In the genomic region with DNA sequence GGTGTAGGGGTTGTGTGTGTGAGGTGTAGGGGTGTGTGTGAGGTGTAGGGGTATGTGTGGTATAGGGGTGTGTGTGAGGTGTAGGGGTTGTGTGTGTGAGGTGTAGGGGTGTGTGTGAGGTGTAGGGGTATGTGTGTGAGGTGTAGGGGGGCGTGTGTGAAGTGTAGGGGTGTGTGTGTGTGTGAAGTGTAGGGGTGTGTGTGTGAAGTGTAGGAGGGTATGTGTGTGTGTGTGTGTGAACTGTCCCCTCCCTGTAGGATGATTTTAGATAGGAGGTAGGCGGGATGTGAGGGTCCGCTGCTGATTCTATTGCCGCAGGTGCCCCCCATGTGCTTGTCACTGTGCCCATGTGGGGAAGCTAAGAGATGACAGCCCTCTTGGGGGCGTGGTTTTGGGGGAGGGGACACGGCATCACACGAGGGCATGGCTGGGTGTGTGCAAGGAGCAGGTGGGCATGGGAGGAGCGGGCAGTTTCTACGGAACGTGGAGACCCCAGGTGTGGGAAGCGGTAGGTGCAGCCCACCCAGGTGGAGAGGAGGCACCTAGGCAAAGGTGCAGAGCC, we compare ENCODE assay signal across 2 cellular contexts.
A peak's percentile ranks its signal among the peaks of the same experiment; 100 is the strongest.
TF ChIP-seq lines count a peak whose summit lies in the region.

No MANE protein-coding gene starts in this region.

TF ChIP-seq in HEK293, 187 proteins besides CTCF, POLR2A, EP300 and RAD21 (continued from another document):
- TF ChIP-seq, protein P1, sequence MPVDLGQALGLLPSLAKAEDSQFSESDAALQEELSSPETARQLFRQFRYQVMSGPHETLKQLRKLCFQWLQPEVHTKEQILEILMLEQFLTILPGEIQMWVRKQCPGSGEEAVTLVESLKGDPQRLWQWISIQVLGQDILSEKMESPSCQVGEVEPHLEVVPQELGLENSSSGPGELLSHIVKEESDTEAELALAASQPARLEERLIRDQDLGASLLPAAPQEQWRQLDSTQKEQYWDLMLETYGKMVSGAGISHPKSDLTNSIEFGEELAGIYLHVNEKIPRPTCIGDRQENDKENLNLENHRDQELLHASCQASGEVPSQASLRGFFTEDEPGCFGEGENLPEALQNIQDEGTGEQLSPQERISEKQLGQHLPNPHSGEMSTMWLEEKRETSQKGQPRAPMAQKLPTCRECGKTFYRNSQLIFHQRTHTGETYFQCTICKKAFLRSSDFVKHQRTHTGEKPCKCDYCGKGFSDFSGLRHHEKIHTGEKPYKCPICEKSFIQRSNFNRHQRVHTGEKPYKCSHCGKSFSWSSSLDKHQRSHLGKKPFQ (tag by site-specific recombination; IDR thresholded peaks at IDR 0.05), result peak; percentile 59; the same call in 1 of the 2 replicates
- TF ChIP-seq KLF9 (tag by site-specific recombination; IDR thresholded peaks at IDR 0.05; ENCODE audit: low read depth), result peak; percentile 20; the same call in 1 of the 2 replicates
- TF ChIP-seq ZNF112 (tag by site-specific recombination; IDR thresholded peaks at IDR 0.05), result no peak
- TF ChIP-seq ZFHX2 (tag by site-specific recombination; conservative IDR thresholded peaks at IDR 0.05), result peak; percentile 31; the same call in 1 of the 2 replicates

TF ChIP-seq in H1, 55 proteins besides CTCF, POLR2A, EP300 and RAD21 (continued from another document):
- TF ChIP-seq JUN (IDR thresholded peaks at IDR 0.05; ENCODE audit: low read depth, low read length) (no peak), BACH1 (IDR thresholded peaks at IDR 0.05; ENCODE audit: low read length) (no peak), CEBPB (IDR thresholded peaks at IDR 0.05; ENCODE audit: low read depth, low read length) (no peak), SP4 (IDR thresholded peaks at IDR 0.05; ENCODE audit: low read length) (no peak), TBP (IDR thresholded peaks at IDR 0.05; ENCODE audit: low read depth, low read length) (no peak), SP2 (IDR thresholded peaks at IDR 0.05; ENCODE audit: low read length) (no peak), KDM1A (IDR thresholded peaks at IDR 0.05; ENCODE audit: borderline replicate concordance, low read length) (no peak), SIX5 (IDR thresholded peaks at IDR 0.05; ENCODE audit: low read depth, low read length) (no peak), RBBP5 (IDR thresholded peaks at IDR 0.05; ENCODE audit: borderline replicate concordance, low read depth, low read length) (no peak), SP1 (IDR thresholded peaks at IDR 0.05; ENCODE audit: low read depth, low read length) (no peak), KDM5A (IDR thresholded peaks at IDR 0.05; ENCODE audit: low read length) (no peak), TAF7 (optimal IDR thresholded peaks at IDR 0.05; ENCODE audit: borderline replicate concordance, low read depth, low read length) (no peak)
- TF ChIP-seq, protein P2, sequence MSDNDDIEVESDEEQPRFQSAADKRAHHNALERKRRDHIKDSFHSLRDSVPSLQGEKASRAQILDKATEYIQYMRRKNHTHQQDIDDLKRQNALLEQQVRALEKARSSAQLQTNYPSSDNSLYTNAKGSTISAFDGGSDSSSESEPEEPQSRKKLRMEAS (IDR thresholded peaks at IDR 0.05), result no peak
- TF ChIP-seq, protein P3, sequence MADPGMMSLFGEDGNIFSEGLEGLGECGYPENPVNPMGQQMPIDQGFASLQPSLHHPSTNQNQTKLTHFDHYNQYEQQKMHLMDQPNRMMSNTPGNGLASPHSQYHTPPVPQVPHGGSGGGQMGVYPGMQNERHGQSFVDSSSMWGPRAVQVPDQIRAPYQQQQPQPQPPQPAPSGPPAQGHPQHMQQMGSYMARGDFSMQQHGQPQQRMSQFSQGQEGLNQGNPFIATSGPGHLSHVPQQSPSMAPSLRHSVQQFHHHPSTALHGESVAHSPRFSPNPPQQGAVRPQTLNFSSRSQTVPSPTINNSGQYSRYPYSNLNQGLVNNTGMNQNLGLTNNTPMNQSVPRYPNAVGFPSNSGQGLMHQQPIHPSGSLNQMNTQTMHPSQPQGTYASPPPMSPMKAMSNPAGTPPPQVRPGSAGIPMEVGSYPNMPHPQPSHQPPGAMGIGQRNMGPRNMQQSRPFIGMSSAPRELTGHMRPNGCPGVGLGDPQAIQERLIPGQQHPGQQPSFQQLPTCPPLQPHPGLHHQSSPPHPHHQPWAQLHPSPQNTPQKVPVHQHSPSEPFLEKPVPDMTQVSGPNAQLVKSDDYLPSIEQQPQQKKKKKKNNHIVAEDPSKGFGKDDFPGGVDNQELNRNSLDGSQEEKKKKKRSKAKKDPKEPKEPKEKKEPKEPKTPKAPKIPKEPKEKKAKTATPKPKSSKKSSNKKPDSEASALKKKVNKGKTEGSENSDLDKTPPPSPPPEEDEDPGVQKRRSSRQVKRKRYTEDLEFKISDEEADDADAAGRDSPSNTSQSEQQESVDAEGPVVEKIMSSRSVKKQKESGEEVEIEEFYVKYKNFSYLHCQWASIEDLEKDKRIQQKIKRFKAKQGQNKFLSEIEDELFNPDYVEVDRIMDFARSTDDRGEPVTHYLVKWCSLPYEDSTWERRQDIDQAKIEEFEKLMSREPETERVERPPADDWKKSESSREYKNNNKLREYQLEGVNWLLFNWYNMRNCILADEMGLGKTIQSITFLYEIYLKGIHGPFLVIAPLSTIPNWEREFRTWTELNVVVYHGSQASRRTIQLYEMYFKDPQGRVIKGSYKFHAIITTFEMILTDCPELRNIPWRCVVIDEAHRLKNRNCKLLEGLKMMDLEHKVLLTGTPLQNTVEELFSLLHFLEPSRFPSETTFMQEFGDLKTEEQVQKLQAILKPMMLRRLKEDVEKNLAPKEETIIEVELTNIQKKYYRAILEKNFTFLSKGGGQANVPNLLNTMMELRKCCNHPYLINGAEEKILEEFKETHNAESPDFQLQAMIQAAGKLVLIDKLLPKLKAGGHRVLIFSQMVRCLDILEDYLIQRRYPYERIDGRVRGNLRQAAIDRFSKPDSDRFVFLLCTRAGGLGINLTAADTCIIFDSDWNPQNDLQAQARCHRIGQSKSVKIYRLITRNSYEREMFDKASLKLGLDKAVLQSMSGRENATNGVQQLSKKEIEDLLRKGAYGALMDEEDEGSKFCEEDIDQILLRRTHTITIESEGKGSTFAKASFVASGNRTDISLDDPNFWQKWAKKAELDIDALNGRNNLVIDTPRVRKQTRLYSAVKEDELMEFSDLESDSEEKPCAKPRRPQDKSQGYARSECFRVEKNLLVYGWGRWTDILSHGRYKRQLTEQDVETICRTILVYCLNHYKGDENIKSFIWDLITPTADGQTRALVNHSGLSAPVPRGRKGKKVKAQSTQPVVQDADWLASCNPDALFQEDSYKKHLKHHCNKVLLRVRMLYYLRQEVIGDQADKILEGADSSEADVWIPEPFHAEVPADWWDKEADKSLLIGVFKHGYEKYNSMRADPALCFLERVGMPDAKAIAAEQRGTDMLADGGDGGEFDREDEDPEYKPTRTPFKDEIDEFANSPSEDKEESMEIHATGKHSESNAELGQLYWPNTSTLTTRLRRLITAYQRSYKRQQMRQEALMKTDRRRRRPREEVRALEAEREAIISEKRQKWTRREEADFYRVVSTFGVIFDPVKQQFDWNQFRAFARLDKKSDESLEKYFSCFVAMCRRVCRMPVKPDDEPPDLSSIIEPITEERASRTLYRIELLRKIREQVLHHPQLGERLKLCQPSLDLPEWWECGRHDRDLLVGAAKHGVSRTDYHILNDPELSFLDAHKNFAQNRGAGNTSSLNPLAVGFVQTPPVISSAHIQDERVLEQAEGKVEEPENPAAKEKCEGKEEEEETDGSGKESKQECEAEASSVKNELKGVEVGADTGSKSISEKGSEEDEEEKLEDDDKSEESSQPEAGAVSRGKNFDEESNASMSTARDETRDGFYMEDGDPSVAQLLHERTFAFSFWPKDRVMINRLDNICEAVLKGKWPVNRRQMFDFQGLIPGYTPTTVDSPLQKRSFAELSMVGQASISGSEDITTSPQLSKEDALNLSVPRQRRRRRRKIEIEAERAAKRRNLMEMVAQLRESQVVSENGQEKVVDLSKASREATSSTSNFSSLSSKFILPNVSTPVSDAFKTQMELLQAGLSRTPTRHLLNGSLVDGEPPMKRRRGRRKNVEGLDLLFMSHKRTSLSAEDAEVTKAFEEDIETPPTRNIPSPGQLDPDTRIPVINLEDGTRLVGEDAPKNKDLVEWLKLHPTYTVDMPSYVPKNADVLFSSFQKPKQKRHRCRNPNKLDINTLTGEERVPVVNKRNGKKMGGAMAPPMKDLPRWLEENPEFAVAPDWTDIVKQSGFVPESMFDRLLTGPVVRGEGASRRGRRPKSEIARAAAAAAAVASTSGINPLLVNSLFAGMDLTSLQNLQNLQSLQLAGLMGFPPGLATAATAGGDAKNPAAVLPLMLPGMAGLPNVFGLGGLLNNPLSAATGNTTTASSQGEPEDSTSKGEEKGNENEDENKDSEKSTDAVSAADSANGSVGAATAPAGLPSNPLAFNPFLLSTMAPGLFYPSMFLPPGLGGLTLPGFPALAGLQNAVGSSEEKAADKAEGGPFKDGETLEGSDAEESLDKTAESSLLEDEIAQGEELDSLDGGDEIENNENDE (IDR thresholded peaks at IDR 0.05; ENCODE audit: insufficient replicate concordance, low read length), result no peak
